Comparison of ENCODE assay signal across 1 cellular context in the genomic region with DNA sequence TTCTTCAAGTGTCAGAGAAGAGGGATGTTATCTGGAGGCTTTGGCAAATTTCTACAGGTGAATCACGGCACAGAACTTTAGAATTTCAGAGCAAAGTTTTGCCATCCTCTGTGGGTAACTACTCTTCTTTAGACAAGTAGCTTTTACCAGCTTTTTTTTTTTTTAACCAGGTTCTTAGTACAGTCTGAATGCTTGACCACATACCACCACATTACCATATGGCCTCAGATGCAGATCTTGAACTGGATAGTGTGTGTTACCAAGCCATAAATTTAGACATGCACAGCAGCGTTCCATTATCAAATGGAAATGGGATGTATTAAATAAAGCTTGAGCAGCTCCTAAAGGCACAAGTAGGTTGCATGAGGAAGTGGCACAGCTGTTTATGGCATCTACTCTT.
TF ChIP-seq lines count a peak whose summit lies in the region.

No MANE protein-coding gene starts in this region.

TF ChIP-seq in H1, 55 proteins besides CTCF, POLR2A, EP300 and RAD21:
- TF ChIP-seq TCF12 (IDR thresholded peaks at IDR 0.05; ENCODE audit: low read depth, low read length) (no peak), HDAC2 (IDR thresholded peaks at IDR 0.05; ENCODE audit: borderline replicate concordance in 1 of 2, low read depth in 2 of 2, low read length in 2 of 2) (no peak), NRF1 (IDR thresholded peaks at IDR 0.05; ENCODE audit: low read depth, low read length) (no peak), ZNF274 (IDR thresholded peaks at IDR 0.05; ENCODE audit: borderline replicate concordance, extremely low read depth, low read length) (no peak), TBP (IDR thresholded peaks at IDR 0.05; ENCODE audit: low read depth, low read length) (no peak), RXRA (IDR thresholded peaks at IDR 0.05; ENCODE audit: insufficient read depth, low read depth, low read length) (no peak)
